In the genomic region with DNA sequence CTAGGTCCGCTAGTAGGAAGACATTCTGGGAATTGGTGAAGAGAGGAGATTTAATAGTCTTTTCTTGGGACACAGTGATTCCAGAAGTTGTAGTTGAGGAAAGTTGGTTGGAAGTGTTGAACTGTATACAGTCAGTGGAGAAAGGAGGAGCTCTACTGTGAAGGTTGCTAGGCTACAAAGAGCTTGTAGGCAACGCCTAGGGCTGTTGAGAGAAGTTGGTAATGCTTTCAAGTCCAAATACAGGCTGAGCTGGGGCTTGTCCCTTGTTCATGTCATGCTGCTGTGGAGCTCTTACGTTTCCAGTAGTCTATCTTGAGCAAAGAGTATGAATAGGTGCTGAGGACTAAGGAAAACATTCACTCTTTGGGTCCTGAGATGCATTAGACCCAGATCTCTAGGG, we compare ENCODE assay signal across 8 cellular contexts. TPM values are rescaled to one million over a fixed set of nuclear protein-coding genes. Genes with fewer than 3 reads are reported as not detected.
A peak's percentile ranks its signal among the peaks of the same experiment; 100 is the strongest.
DNase-seq lines count a peak whose midpoint lies in the region; FAIRE-seq and TF ChIP-seq lines count a peak whose summit lies in the region.

No MANE protein-coding gene starts in this region.

- FAIRE-seq in GM12892 (lab: Jason Lieb, UNC) = peak; percentile 91

- in situ Hi-C loops in G401 (cut with HindIII; ENCODE audit: low sequenced_read_pairs) = no loop called here

- peaks cover 11 to 26% (median 15%) of the 10 kb centered on the region in 3 donors for H3K4me1 ChIP-seq in esophagus squamous epithelium
- peaks cover 21% of the 10 kb centered on the region for H3K4me1 ChIP-seq in neuron (ENCODE audit: insufficient read depth, low read length)

- WGBS in esophagus squamous epithelium, 2 donors = 29 to 38% methylated on average over 3 of the region's 3 CpGs

- no peak overlapping the region for H2AFZ ChIP-seq in neuron (ENCODE audit: low read depth, low read length)

- peak; percentile 2 for DNase-seq in GM12892 (ENCODE audit: insufficient read length)
- DNase-seq in RKO (ENCODE audit: low spot score) = peak; percentile 53
- no peak for DNase-seq in esophagus squamous epithelium (lab: John Stamatoyannopoulos, UW)
- DNase-seq in effector CD4-positive, alpha-beta T cell = no peak
- DNase-seq in G401 (ENCODE audit: low spot score) = no peak
- DNase-seq in activated CD4-positive, alpha-beta T cell treated with anti-CD3 and anti-CD28 coated beads, Interleukin-2, amount 50 U/mL, for 1 hour = no peak
- no peak for DNase-seq in GF-D8 (lab: John Stamatoyannopoulos, UW)

- H3K36me3 ChIP-seq in esophagus squamous epithelium = no peaks in the 10 kb centered on the region
- H3K36me3 ChIP-seq in neuron (ENCODE audit: insufficient read depth, low read length) = no peaks in the 10 kb centered on the region

- TF ChIP-seq POLR2A in GM12892 (IDR thresholded peaks at IDR 0.05; ENCODE audit: low read depth, low read length) (no peak), esophagus squamous epithelium (IDR thresholded peaks at IDR 0.05) (no peak)

- intact Hi-C loops in esophagus squamous epithelium (cut with DNase I) = no loop called here

- H3K27ac ChIP-seq in esophagus squamous epithelium = no peak overlapping the region

- H3K4me3 ChIP-seq in esophagus squamous epithelium = peak overlapping the region in 3 of 4 donors; percentile 73 to 87 (median 76)
- H3K4me3 ChIP-seq in neuron (ENCODE audit: low read length) = peak overlapping the region; percentile 94

- no peaks in the 10 kb centered on the region for H3K9me3 ChIP-seq in esophagus squamous epithelium
- H3K9me3 ChIP-seq in neuron (ENCODE audit: low read length) = no peaks in the 10 kb centered on the region

- H3K27me3 ChIP-seq in esophagus squamous epithelium (no peaks in the 10 kb centered on the region), neuron (ENCODE audit: insufficient read depth, low read length) (no peaks in the 10 kb centered on the region)

- TF ChIP-seq CTCF in esophagus squamous epithelium (IDR thresholded peaks at IDR 0.05) = no peak

RNA-seq across cellular contexts. Expression of a gene that starts 1.1 kb away (rescaled TPM):
- 6.8 TPM for polyA plus RNA-seq in GM12892 (2012; ENCODE audit: missing spikeins)
- 10 to 100 TPM in 1 of 4 donors, 1 to 10 TPM in 3; 3.9 to 28.6 (median 7.4) TPM for total RNA-seq in esophagus squamous epithelium
- 6.2 and 9.5 TPM in 2 replicates for total RNA-seq in G401 (2014; rRNA removed; shearing (Covaris generic))

Comparison
In these comparisons a context has a peak if more than half of its experiments do, and no peak if none do; other contexts are left out.
1. DNase-seq: peak in GM12892 (single experiment) and RKO (single experiment); none in esophagus squamous epithelium (single experiment), effector CD4-positive, alpha-beta T cell (single experiment), G401 (single experiment), activated CD4-positive, alpha-beta T cell treated with anti-CD3 and anti-CD28 coated beads, Interleukin-2, amount 50 U/mL, for 1 hour (single experiment) and GF-D8 (single experiment).